Comparison of ENCODE assay signal across 8 cellular contexts in the genomic region with DNA sequence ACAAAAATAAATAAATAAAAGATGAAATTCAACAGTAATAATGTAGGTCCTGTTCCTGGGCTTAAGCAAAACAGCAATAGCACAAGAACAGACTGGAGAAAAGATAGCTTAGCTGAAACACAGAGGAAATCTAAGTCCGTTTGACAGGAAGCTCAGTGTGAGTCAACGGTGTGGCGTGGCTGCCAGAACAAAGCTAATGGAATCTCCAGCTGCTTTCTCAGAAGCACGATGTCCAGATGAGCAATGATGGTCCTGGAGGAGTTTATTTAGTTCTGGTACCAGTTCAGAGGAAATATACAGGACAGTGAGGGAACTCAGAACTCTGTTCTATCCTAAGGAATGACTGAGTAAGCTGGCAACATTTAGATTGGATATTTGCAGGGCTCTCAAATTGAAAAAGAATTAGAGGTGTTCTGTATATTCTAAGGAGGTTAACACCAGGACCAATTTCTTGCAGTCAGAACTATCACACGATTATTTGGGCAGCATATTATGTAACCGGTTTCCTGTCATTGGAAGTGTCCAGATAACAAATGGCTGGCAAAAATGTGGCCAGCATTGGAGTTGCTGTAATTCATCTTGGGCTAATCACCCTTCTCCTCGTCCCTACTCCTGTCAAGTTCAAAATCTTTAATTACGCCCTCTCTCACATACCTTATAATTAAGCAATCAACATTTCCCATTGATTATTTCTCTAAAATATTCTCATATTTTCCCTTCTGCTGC.
DNase-seq lines count a peak whose midpoint lies in the region; ATAC-seq, FAIRE-seq and TF ChIP-seq lines count a peak whose summit lies in the region.

No MANE protein-coding gene starts in this region.

- no peak overlapping the region for H3K9ac ChIP-seq in rectal smooth muscle tissue (ENCODE audit: low read length)

- H3K4me3 ChIP-seq in epithelial cell of esophagus (ENCODE audit: low read length), result no peak overlapping the region
- no peak overlapping the region for H3K4me3 ChIP-seq in rectal smooth muscle tissue (ENCODE audit: low read length)

- no peak for TF ChIP-seq CTCF in epithelial cell of esophagus (IDR thresholded peaks at IDR 0.05; ENCODE audit: insufficient read depth, low read depth, low read length, missing control alignments)

- peak; percentile 65 for FAIRE-seq in RCC 7860 (lab: Jason Lieb, UNC)

- H3K36me3 ChIP-seq in rectal smooth muscle tissue (ENCODE audit: control insufficient read depth, insufficient read depth, low read length), result no peaks in the 10 kb centered on the region

- H3K27ac ChIP-seq in rectal smooth muscle tissue (ENCODE audit: low read depth, low read length), result peak overlapping the region; percentile 16

- DNase-seq in GF-D8 (lab: John Stamatoyannopoulos, UW) (peak; percentile 51), RCC 7860 (ENCODE audit: low spot score) (peak; percentile 30), epithelial cell of esophagus (ENCODE audit: low read depth) (peak; percentile 65), head of caudate nucleus (no peak), NCI-H1417 treated with DMSO at 0.1 percent for 48 hours (lab: John Stamatoyannopoulos, UW) (no peak)

- H3K27me3 ChIP-seq in rectal smooth muscle tissue (ENCODE audit: control insufficient read depth, insufficient read depth, low read length), result peaks cover 3% of the 10 kb centered on the region

- peaks cover 20% of the 10 kb centered on the region for H3K4me1 ChIP-seq in rectal smooth muscle tissue (ENCODE audit: control insufficient read depth, insufficient read depth, low read length)

- ATAC-seq in HG02870 (IDR thresholded peaks at IDR 0.05; ENCODE audit: unreplicated experiment) (no peak), HG03469 (IDR thresholded peaks at IDR 0.05; ENCODE audit: unreplicated experiment) (no peak)

- intact Hi-C loops in head of caudate nucleus (cut with DNase I), result no loop called here

Comparison
In these comparisons a context has a peak if more than half of its experiments do, and no peak if none do; other contexts are left out.
1. DNase-seq: peak in GF-D8 (single experiment), RCC 7860 (single experiment) and epithelial cell of esophagus (single experiment); none in head of caudate nucleus (0 of 42) and NCI-H1417 treated with DMSO at 0.1 percent for 48 hours (single experiment).